25 cellular contexts compared by ENCODE assay signal in the genomic region with DNA sequence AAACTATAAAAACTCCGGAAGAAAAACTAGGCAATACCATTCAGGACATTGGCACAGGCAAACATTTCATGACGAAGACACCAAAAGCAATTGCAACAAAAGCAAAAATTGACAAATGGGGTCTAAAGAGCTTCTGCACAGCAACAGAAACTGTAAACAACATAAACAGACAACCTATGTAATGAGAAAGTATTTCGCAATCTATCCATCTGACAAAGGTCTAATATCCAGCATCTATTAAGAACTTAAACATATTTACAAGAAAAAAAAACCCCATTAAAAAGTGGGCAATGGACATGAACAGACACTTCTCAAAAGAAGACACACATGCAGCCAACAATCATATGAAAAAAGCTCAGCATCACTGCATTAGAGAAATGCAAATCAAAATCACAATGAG.
"Had no signal": no experiment of that assay in that cellular context is flagged by ENCODE, and none has a peak within 500 bp of the region (broad histone marks: within the 10 kb centered on the region; RNA-seq: fewer than 3 reads in every experiment).

No MANE protein-coding gene starts in this region.

- H3K9me3 ChIP-seq: esophagus squamous epithelium, gastrocnemius medialis, lower lobe of right lung had no signal

- H3K36me3 ChIP-seq: esophagus squamous epithelium, gastrocnemius medialis, heart right ventricle, left lung, lower lobe of right lung had no signal

- ATAC-seq: effector memory CD8-positive, alpha-beta T cell; esophagus mucosa; gastrocnemius medialis; heart right ventricle; left cardiac atrium; left lung; left ventricle myocardium superior; lower lobe of right lung had no signal

- H3K27ac ChIP-seq: coronary artery, epithelial cell of prostate, esophagus squamous epithelium, gastrocnemius medialis, heart right ventricle, left lung, lower lobe of right lung had no signal

- H3K4me1 ChIP-seq: esophagus squamous epithelium, gastrocnemius medialis, heart right ventricle, left lung, lower lobe of right lung had no signal

- FAIRE-seq: colon, endometrium, islet of Langerhans, keratinocyte had no signal

- H3K4me3 ChIP-seq: coronary artery, esophagus squamous epithelium, gastrocnemius medialis, heart right ventricle, left lung, lower lobe of right lung had no signal

- DNase-seq: dermis blood vessel endothelial cell; effector CD8-positive, alpha-beta T cell; effector memory CD8-positive, alpha-beta T cell; endodermal cell; erythroblast; esophagus squamous epithelium; foreskin fibroblast; foreskin melanocyte; gastrocnemius medialis; glutamatergic neuron; head of caudate nucleus; heart right ventricle; hippocampal formation; left cardiac atrium; left lung; left ventricle myocardium superior; lower lobe of right lung; mesenchymal stem cell had no signal

- H3K27me3 ChIP-seq: esophagus squamous epithelium, gastrocnemius medialis, heart right ventricle, left lung had no signal
